In genomic region chr10:17228081-17229015, GRCh38 we compare ENCODE assay signal across 8 cellular contexts. TPM values are rescaled to one million over a fixed set of nuclear protein-coding genes. Genes with fewer than 3 reads are reported as not detected.
DNase-seq lines count a peak whose midpoint lies in the region; ATAC-seq and TF ChIP-seq lines count a peak whose summit lies in the region.

VIM (plus strand) TSS chr10:17228241; CDS start chr10:17229423, 1,182 bp downstream.

- peaks cover 71% of the 10 kb centered on the region for H3K79me2 ChIP-seq in GM23248 (ENCODE audit: insufficient read depth)

- H3K27me3 ChIP-seq in GM23248 (replicated peaks; ENCODE audit: insufficient read depth) = no peaks in the 10 kb centered on the region

- peak within 1 kb of the TSS; percentile 50 for H2AFZ ChIP-seq in GM23248

- ATAC-seq in left colon = peak; percentile 19

- H3K27ac ChIP-seq in GM23248 = peak within 1 kb of the TSS; percentile 100

- peaks cover 23% of the 10 kb centered on the region for H4K20me1 ChIP-seq in GM23248 (ENCODE audit: insufficient read depth)

- WGBS in GM23248 (ENCODE audit: low coverage in 1 of 2, low lambda C conversion rate in 2 of 2, missing lambda C conversion rate in 2 of 2), 2 experiments = 0 to 1% methylated on average over 68 to 78 of the region's 78 CpGs

- intact Hi-C loops in left colon (cut with DNase I, micrococcal nuclease) = no loop called here

- H3K4me3 ChIP-seq in GM23248 (peak within 1 kb of the TSS; percentile 86), LNCaP clone FGC (ENCODE audit: low read depth, low read length) (peak within 1 kb of the TSS; percentile 50; the same call in 1 of the 2 replicates), choroid plexus epithelial cell (ENCODE audit: low read depth, low read length) (peak within 1 kb of the TSS; percentile 98)

- peak within 1 kb of the TSS; percentile 99 for H3K9ac ChIP-seq in GM23248

- peaks cover 41% of the 10 kb centered on the region for H3K36me3 ChIP-seq in GM23248 (ENCODE audit: low read depth)

- TF ChIP-seq CTCF in LNCaP clone FGC (IDR thresholded peaks at IDR 0.05; ENCODE audit: control insufficient read depth, extremely low read depth, insufficient read depth) = no peak
- no peak for TF ChIP-seq CTCF in choroid plexus epithelial cell (conservative IDR thresholded peaks at IDR 0.05; ENCODE audit: low read depth, low read length)

- H3K9me2 ChIP-seq in GM23248 (ENCODE audit: insufficient read depth) = no peaks in the 10 kb centered on the region

- peaks cover 52% of the 10 kb centered on the region for H3F3A ChIP-seq in GM23248 (ENCODE audit: insufficient read depth)

- DNase-seq in EL (peak; percentile 99), GM23248 (peak; percentile 100), LNCaP clone FGC (ENCODE audit: low read depth) (no peak), choroid plexus epithelial cell (ENCODE audit: low read depth) (peak; percentile 96), left colon (peak; percentile 75 to 83), RKO (ENCODE audit: low spot score) (no peak)
- DNase-seq in activated CD4-positive, alpha-beta T cell treated with anti-CD3 and anti-CD28 coated beads for 4 hours = peak; percentile 86 to 89
- peak; percentile 88 for DNase-seq in stimulated activated CD4-positive, alpha-beta T cell treated with anti-CD3 and anti-CD28 coated beads, Interleukin-1b, Interleukin-23, amount 100 ng/mL, for 48 hours

- no peaks in the 10 kb centered on the region for H3K9me3 ChIP-seq in GM23248 (ENCODE audit: low read depth)

- H3K4me1 ChIP-seq in GM23248 (ENCODE audit: insufficient read depth) = peaks cover 19% of the 10 kb centered on the region

- H3K4me2 ChIP-seq in GM23248 (ENCODE audit: unreplicated experiment) = peak within 1 kb of the TSS; percentile 95

- in situ Hi-C loops in GM23248 (cut with MboI) = no loop called here

RNA-seq across cellular contexts. Expression of gene VIM, which starts in this region (rescaled TPM):
- 10,031 and 10,466 TPM in 2 replicates for total RNA-seq in GM23248 (2014; rRNA removed; shearing (Covaris generic))
- polyA plus RNA-seq in GM23248 (2016; fragmentation: Nextera tagmentation; extraction: Ambion mirVana) = 3,784 and 3,823 TPM in 2 replicates
- total RNA-seq in left colon = 100 to 1,000 TPM; 137 to 290 TPM

Comparison
In these comparisons a context has a peak if more than half of its experiments do, and no peak if none do; other contexts are left out.
1. RNA of gene VIM (total RNA-seq): 10,031 to 10,466 TPM in GM23248; 137 to 290 TPM in left colon; every median in the first group is over 10 times any median in the second.
2. DNase-seq: peak in EL (single experiment), GM23248 (single experiment), activated CD4-positive, alpha-beta T cell treated with anti-CD3 and anti-CD28 coated beads for 4 hours (2 of 2), choroid plexus epithelial cell (single experiment), left colon (2 of 2) and stimulated activated CD4-positive, alpha-beta T cell treated with anti-CD3 and anti-CD28 coated beads, Interleukin-1b, Interleukin-23, amount 100 ng/mL, for 48 hours (single experiment); none in LNCaP clone FGC (single experiment) and RKO (single experiment).
3. Peak in every context shown above with its lines, with median percentiles within 50 percentile points of each other: H3K4me3 ChIP-seq.